Comparison of ENCODE assay signal across 1 cellular context in genomic region chr17:75976175-75976848, GRCh38.
TF ChIP-seq lines count a peak whose summit lies in the region.

No MANE protein-coding gene starts in this region.

TF ChIP-seq in GM23338, 12 proteins besides CTCF, POLR2A, EP300 and RAD21 (continued from another document):
- TF ChIP-seq, protein P1, sequence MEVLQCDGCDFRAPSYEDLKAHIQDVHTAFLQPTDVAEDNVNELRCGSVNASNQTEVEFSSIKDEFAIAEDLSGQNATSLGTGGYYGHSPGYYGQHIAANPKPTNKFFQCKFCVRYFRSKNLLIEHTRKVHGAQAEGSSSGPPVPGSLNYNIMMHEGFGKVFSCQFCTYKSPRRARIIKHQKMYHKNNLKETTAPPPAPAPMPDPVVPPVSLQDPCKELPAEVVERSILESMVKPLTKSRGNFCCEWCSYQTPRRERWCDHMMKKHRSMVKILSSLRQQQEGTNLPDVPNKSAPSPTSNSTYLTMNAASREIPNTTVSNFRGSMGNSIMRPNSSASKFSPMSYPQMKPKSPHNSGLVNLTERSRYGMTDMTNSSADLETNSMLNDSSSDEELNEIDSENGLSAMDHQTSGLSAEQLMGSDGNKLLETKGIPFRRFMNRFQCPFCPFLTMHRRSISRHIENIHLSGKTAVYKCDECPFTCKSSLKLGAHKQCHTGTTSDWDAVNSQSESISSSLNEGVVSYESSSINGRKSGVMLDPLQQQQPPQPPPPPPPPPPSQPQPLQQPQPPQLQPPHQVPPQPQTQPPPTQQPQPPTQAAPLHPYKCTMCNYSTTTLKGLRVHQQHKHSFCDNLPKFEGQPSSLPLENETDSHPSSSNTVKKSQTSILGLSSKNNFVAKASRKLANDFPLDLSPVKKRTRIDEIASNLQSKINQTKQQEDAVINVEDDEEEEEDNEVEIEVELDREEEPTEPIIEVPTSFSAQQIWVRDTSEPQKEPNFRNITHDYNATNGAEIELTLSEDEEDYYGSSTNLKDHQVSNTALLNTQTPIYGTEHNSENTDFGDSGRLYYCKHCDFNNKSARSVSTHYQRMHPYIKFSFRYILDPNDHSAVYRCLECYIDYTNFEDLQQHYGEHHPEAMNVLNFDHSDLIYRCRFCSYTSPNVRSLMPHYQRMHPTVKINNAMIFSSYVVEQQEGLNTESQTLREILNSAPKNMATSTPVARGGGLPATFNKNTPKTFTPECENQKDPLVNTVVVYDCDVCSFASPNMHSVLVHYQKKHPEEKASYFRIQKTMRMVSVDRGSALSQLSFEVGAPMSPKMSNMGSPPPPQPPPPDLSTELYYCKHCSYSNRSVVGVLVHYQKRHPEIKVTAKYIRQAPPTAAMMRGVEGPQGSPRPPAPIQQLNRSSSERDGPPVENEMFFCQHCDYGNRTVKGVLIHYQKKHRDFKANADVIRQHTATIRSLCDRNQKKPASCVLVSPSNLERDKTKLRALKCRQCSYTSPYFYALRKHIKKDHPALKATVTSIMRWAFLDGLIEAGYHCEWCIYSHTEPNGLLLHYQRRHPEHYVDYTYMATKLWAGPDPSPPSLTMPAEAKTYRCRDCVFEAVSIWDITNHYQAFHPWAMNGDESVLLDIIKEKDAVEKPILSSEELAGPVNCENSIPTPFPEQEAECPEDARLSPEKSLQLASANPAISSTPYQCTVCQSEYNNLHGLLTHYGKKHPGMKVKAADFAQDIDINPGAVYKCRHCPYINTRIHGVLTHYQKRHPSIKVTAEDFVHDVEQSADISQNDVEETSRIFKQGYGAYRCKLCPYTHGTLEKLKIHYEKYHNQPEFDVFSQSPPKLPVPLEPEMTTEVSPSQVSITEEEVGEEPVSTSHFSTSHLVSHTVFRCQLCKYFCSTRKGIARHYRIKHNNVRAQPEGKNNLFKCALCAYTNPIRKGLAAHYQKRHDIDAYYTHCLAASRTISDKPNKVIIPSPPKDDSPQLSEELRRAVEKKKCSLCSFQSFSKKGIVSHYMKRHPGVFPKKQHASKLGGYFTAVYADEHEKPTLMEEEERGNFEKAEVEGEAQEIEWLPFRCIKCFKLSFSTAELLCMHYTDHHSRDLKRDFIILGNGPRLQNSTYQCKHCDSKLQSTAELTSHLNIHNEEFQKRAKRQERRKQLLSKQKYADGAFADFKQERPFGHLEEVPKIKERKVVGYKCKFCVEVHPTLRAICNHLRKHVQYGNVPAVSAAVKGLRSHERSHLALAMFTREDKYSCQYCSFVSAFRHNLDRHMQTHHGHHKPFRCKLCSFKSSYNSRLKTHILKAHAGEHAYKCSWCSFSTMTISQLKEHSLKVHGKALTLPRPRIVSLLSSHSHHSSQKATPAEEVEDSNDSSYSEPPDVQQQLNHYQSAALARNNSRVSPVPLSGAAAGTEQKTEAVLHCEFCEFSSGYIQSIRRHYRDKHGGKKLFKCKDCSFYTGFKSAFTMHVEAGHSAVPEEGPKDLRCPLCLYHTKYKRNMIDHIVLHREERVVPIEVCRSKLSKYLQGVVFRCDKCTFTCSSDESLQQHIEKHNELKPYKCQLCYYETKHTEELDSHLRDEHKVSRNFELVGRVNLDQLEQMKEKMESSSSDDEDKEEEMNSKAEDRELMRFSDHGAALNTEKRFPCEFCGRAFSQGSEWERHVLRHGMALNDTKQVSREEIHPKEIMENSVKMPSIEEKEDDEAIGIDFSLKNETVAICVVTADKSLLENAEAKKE (CRISPR knock-in tag; IDR thresholded peaks at IDR 0.05) = no peak
- no peak for TF ChIP-seq CREB1 (CRISPR knock-in tag; IDR thresholded peaks at IDR 0.05; ENCODE audit: low read depth)
- TF ChIP-seq, protein P2, sequence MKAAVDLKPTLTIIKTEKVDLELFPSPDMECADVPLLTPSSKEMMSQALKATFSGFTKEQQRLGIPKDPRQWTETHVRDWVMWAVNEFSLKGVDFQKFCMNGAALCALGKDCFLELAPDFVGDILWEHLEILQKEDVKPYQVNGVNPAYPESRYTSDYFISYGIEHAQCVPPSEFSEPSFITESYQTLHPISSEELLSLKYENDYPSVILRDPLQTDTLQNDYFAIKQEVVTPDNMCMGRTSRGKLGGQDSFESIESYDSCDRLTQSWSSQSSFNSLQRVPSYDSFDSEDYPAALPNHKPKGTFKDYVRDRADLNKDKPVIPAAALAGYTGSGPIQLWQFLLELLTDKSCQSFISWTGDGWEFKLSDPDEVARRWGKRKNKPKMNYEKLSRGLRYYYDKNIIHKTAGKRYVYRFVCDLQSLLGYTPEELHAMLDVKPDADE (IDR thresholded peaks at IDR 0.05) = no peak
- TF ChIP-seq EZH2 (IDR thresholded peaks at IDR 0.05; ENCODE audit: low read depth, unreplicated experiment) = no peak
- TF ChIP-seq POLR2AphosphoS5 (IDR thresholded peaks at IDR 0.05; ENCODE audit: low read depth) = no peak
- no peak for TF ChIP-seq EZH2phosphoT487 (IDR thresholded peaks at IDR 0.05; ENCODE audit: unreplicated experiment)
